In genomic region chrX:63744850-63745249, GRCh38 we compare ENCODE assay signal across 28 cellular contexts.
"Had no signal": no experiment of that assay in that cellular context is flagged by ENCODE, and none has a peak within 500 bp of the region (broad histone marks: within the 10 kb centered on the region; RNA-seq: fewer than 3 reads in every experiment).

No MANE protein-coding gene starts in this region.

- H3K4me3 ChIP-seq: colonic mucosa, dorsolateral prefrontal cortex, esophagus muscularis mucosa, ovary, prostate gland, stomach, suprapubic skin, tibial nerve had no signal

- H3K9me3 Mint-ChIP-seq: central memory CD8-positive, alpha-beta T cell; stimulated activated memory B cell treated with anti-CD40 and anti-IgM and Interleukin-4, amounts not matched to agents 10 μg/mL and 1 μg/mL and 100 μg/mL, for 72 hours had no signal

- H3K27ac ChIP-seq: brain microvascular endothelial cell, colonic mucosa, esophagus muscularis mucosa, neutrophil, ovary, prostate gland, stomach, suprapubic skin, tibial nerve had no signal

- DNase-seq: activated CD4-positive, alpha-beta T cell treated with anti-CD3 and anti-CD28 coated beads for 1 hour; activated CD4-positive, alpha-beta T cell treated with anti-CD3 and anti-CD28 coated beads, Interleukin-2, amount 50 U/mL, for 4 hours; activated effector memory CD4-positive, alpha-beta T cell treated with anti-CD3 and anti-CD28 coated beads, Interleukin-2, amount 50 U/mL, for 16 hours; activated naive CD4-positive, alpha-beta T cell treated with anti-CD3 and anti-CD28 coated beads, Interleukin-2, amount 50 U/mL, for 16 hours; activated T-cell treated with anti-CD3 and anti-CD28 coated beads for 4 hours; aorta; brain microvascular endothelial cell; colonic mucosa; glutamatergic neuron; hypothalamus; left ventricle myocardium superior; mammary epithelial cell; ovary; small intestine; stimulated activated CD4-positive, alpha-beta T cell treated with anti-CD3 and anti-CD28 coated beads, Interleukin-2, amount 100 ng/mL, for 24 hours; stomach; T-helper 1 cell had no signal

- H3K36me3 ChIP-seq: brain microvascular endothelial cell, colonic mucosa, esophagus muscularis mucosa, neutrophil, ovary, prostate gland, stomach, suprapubic skin, tibial nerve had no signal

- H3K27me3 Mint-ChIP-seq: central memory CD8-positive, alpha-beta T cell; stimulated activated memory B cell treated with anti-CD40 and anti-IgM and Interleukin-4, amounts not matched to agents 10 μg/mL and 1 μg/mL and 100 μg/mL, for 72 hours had no signal

- H3K4me3 Mint-ChIP-seq: central memory CD8-positive, alpha-beta T cell; mesothelial cell of epicardium; nephron; stimulated activated memory B cell treated with anti-CD40 and anti-IgM and Interleukin-4, amounts not matched to agents 10 μg/mL and 1 μg/mL and 100 μg/mL, for 72 hours had no signal

- H3K9me3 ChIP-seq: colonic mucosa, esophagus muscularis mucosa, neutrophil, ovary, prostate gland, stomach, suprapubic skin, tibial nerve had no signal

- H3K27me3 ChIP-seq: brain microvascular endothelial cell, colonic mucosa, esophagus muscularis mucosa, neutrophil, ovary, stomach, suprapubic skin had no signal

- H3K4me1 ChIP-seq: colonic mucosa, prostate gland had no signal

- H3K27ac Mint-ChIP-seq: mesothelial cell of epicardium; nephron; stimulated activated memory B cell treated with anti-CD40 and anti-IgM and Interleukin-4, amounts not matched to agents 10 μg/mL and 1 μg/mL and 100 μg/mL, for 72 hours had no signal

- H3K36me3 Mint-ChIP-seq: mesothelial cell of epicardium had no signal

- ATAC-seq: left ventricle myocardium superior; sciatic nerve; stimulated activated memory B cell treated with anti-CD40 and anti-IgM and Interleukin-4, amounts not matched to agents 10 μg/mL and 1 μg/mL and 100 μg/mL, for 72 hours had no signal
